Comparison of ENCODE assay signal across 8 cellular contexts in genomic region chr12:89525002-89525823, GRCh38.
A peak's percentile ranks its signal among the peaks of the same experiment; 100 is the strongest.
DNase-seq lines count a peak whose midpoint lies in the region; ATAC-seq and TF ChIP-seq lines count a peak whose summit lies in the region.

No MANE protein-coding gene starts in this region.

- H3K9ac ChIP-seq in muscle layer of colon (ENCODE audit: low read length) = peak overlapping the region; percentile 87

- TF ChIP-seq CTCF in epithelial cell of esophagus (IDR thresholded peaks at IDR 0.05; ENCODE audit: insufficient read depth, low read depth, low read length, missing control alignments) = no peak

- no peaks in the 10 kb centered on the region for H3K36me3 ChIP-seq in muscle layer of colon (ENCODE audit: insufficient read depth, low read length)

- H3K4me1 ChIP-seq in muscle layer of colon (ENCODE audit: insufficient read depth, low read length) = peaks cover 38% of the 10 kb centered on the region

- peak; percentile 46 to 83 (median 81) for DNase-seq in NCI-H1417 (lab: John Stamatoyannopoulos, UW)
- DNase-seq in NCI-H1417 treated with DMSO at 0.1 percent for 48 hours (lab: John Stamatoyannopoulos, UW) = no peak
- DNase-seq in NCI-H1105 treated with DMSO at 0.1 percent for 48 hours (lab: John Stamatoyannopoulos, UW) = peak; percentile 43
- DNase-seq in activated CD8-positive, alpha-beta memory T cell treated with anti-CD3 and anti-CD28 coated beads, Interleukin-2, amount 50 U/mL, for 4 hours = peak; percentile 49
- peak; percentile 59 for DNase-seq in epithelial cell of esophagus (ENCODE audit: low read depth)
- DNase-seq in stimulated activated naive CD4-positive, alpha-beta T cell treated with Interleukin-2 at 50 U/mL for 16 hours (lab: John Stamatoyannopoulos, UW) = peak; percentile 43

- H3K27ac ChIP-seq in muscle layer of colon (ENCODE audit: low read depth, low read length) = peak overlapping the region; percentile 93

- H3K4me3 ChIP-seq in epithelial cell of esophagus (ENCODE audit: low read length) (peak overlapping the region; percentile 84), muscle layer of colon (ENCODE audit: low read depth in 1 of 2, low read length in 2 of 2) (peak overlapping the region; percentile 80 to 98)

- H3K9me3 ChIP-seq in muscle layer of colon (ENCODE audit: low read length) = no peaks in the 10 kb centered on the region

- ATAC-seq in HG02623 (IDR thresholded peaks at IDR 0.05; ENCODE audit: unreplicated experiment) = peak; percentile 18

- no peaks in the 10 kb centered on the region for H3K27me3 ChIP-seq in muscle layer of colon (ENCODE audit: control insufficient read depth in 1 of 2, insufficient read depth in 2 of 2, low read length in 2 of 2)
